ENCODE assay signal across 18 cellular contexts in the genomic region with DNA sequence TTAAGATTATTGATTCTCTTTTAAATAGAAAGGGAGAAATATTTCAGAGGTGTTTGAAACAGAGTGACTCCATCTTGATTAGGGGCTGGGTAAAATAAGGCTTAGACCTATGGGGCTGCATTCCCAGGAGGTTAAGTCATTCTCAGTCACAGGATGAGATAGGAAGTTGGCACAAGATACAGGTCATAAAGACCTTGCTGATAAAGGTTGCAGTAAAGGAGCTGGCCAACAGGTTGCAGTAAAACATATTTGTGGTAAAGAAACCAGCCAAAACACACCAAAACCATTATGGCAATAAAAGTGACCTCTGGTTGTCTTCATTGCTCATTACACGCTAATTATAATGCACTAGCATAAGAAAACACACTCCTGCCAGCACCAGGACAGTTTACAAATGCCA.
DNase-seq lines count a peak whose midpoint lies in the region; FAIRE-seq and TF ChIP-seq lines count a peak whose summit lies in the region.
"Had no signal": no experiment of that assay in that cellular context is flagged by ENCODE, and none has a peak within 500 bp of the region (broad histone marks: within the 10 kb centered on the region; RNA-seq: fewer than 3 reads in every experiment).

No MANE protein-coding gene starts in this region.

- FAIRE-seq in urothelium cell line (lab: Jason Lieb, UNC): no peak

- no peak overlapping the region for H3K4me3 ChIP-seq in GM12865 (ENCODE audit: low read depth, low read length)
- no peak overlapping the region for H3K4me3 ChIP-seq in CD4-positive, alpha-beta memory T cell (ENCODE audit: low read length in 2 of 2)
- no peak overlapping the region for H3K4me3 ChIP-seq in Peyer's patch

- H3K36me3 Mint-ChIP-seq in CD4-positive, alpha-beta memory T cell: no peaks in the 10 kb centered on the region
- H3K36me3 Mint-ChIP-seq: CD14-positive monocyte had no signal

- DNase-seq in GM12865 (ENCODE audit: low read depth) (peak; percentile 22), RKO (ENCODE audit: low spot score) (peak; percentile 57), urothelium cell line (ENCODE audit: low spot score) (peak; percentile 7), Peyer's patch (no peak), RWPE1 (ENCODE audit: low spot score) (no peak)
- no peak for DNase-seq in CD4-positive, alpha-beta memory T cell
- DNase-seq: DMS79 treated with DMSO at 0.1 percent for 48 hours, GDM1, HCEC 1CT, KG1, NCI-H1417, NCI-H1930, NCI-H2171 treated with DMSO at 0.1 percent for 48 hours, NCI-H510A, NCI-H82, T1000 had no signal

- H3K9me3 ChIP-seq in CD4-positive, alpha-beta memory T cell (ENCODE audit: control insufficient read depth in 1 of 2, low read length in 2 of 2): no peaks in the 10 kb centered on the region
- H3K9me3 ChIP-seq in Peyer's patch: no peaks in the 10 kb centered on the region

- no peak for TF ChIP-seq POLR2A in Peyer's patch (IDR thresholded peaks at IDR 0.05)

- H3K4me1 Mint-ChIP-seq in CD4-positive, alpha-beta memory T cell: no peaks in the 10 kb centered on the region
- H3K4me1 Mint-ChIP-seq: CD14-positive monocyte had no signal

- POLR2A ChIA-PET in CD4-positive, alpha-beta memory T cell (lab: Charles Lee; ENCODE audit: partially characterized antibody): no interaction called here
- POLR2A ChIA-PET in RWPE1 (lab: Yijun Ruan, JAX; ENCODE audit: low non-redundant PET): no interaction called here

- no peaks in the 10 kb centered on the region for H3K36me3 ChIP-seq in CD4-positive, alpha-beta memory T cell (ENCODE audit: insufficient read depth, low read length)
- no peaks in the 10 kb centered on the region for H3K36me3 ChIP-seq in Peyer's patch

- H3K9me3 Mint-ChIP-seq in CD4-positive, alpha-beta memory T cell: peaks cover 0 to 3% (median 0%) of the 10 kb centered on the region in 8 donors

- TF ChIP-seq RAD21 in Ishikawa (IDR thresholded peaks at IDR 0.05; ENCODE audit: low read depth): no peak

- no peaks in the 10 kb centered on the region for H3K27me3 Mint-ChIP-seq in CD4-positive, alpha-beta memory T cell

- no peaks in the 10 kb centered on the region for H3K4me1 ChIP-seq in CD4-positive, alpha-beta memory T cell (ENCODE audit: insufficient read depth, low read length)
- H3K4me1 ChIP-seq in Peyer's patch: no peaks in the 10 kb centered on the region

- no peak overlapping the region for H3K27ac ChIP-seq in CD4-positive, alpha-beta memory T cell (ENCODE audit: low read depth, low read length)
- H3K27ac ChIP-seq in Peyer's patch (no peak overlapping the region), RWPE1 (no peak overlapping the region)

- intact Hi-C loops in CD4-positive, alpha-beta memory T cell (cut with micrococcal nuclease): no loop called here

- no peaks in the 10 kb centered on the region for H3K27me3 ChIP-seq in CD4-positive, alpha-beta memory T cell (ENCODE audit: insufficient read depth, low read length)
- H3K27me3 ChIP-seq in Peyer's patch: no peaks in the 10 kb centered on the region

- no peak overlapping the region for H3K27ac Mint-ChIP-seq in CD4-positive, alpha-beta memory T cell
- H3K27ac Mint-ChIP-seq: CD14-positive monocyte had no signal

- no peak for TF ChIP-seq EP300 in Ishikawa (IDR thresholded peaks at IDR 0.05; ENCODE audit: borderline replicate concordance)

- CTCF ChIA-PET in CD4-positive, alpha-beta memory T cell (lab: Charles Lee; ENCODE audit: partially characterized antibody): no interaction called here
- CTCF ChIA-PET in RWPE1 (lab: Yijun Ruan, JAX): no interaction called here

- H3K4me3 Mint-ChIP-seq in CD4-positive, alpha-beta memory T cell: no peak overlapping the region
- H3K4me3 Mint-ChIP-seq: CD14-positive monocyte had no signal

- no peak for TF ChIP-seq CTCF in GM12865 (IDR thresholded peaks at IDR 0.05; ENCODE audit: insufficient read depth, low read depth, low read length, missing control alignments)
- no peak for TF ChIP-seq CTCF in Peyer's patch (IDR thresholded peaks at IDR 0.05)
- TF ChIP-seq CTCF in RWPE1 (conservative IDR thresholded peaks at IDR 0.05; ENCODE audit: low read depth): no peak

TF ChIP-seq in Ishikawa, 13 proteins besides CTCF, POLR2A, EP300 and RAD21:
- TF ChIP-seq CREB1 (IDR thresholded peaks at IDR 0.05; ENCODE audit: low read depth): no peak
- 0 out of 2 replicates have a peak, but pooled peaks have one; percentile 9 for TF ChIP-seq TEAD4 (IDR thresholded peaks at IDR 0.05)
- TF ChIP-seq NFIC (IDR thresholded peaks at IDR 0.05): 0 out of 2 replicates have a peak, but pooled peaks have one; percentile 23
- TF ChIP-seq, protein P1, sequence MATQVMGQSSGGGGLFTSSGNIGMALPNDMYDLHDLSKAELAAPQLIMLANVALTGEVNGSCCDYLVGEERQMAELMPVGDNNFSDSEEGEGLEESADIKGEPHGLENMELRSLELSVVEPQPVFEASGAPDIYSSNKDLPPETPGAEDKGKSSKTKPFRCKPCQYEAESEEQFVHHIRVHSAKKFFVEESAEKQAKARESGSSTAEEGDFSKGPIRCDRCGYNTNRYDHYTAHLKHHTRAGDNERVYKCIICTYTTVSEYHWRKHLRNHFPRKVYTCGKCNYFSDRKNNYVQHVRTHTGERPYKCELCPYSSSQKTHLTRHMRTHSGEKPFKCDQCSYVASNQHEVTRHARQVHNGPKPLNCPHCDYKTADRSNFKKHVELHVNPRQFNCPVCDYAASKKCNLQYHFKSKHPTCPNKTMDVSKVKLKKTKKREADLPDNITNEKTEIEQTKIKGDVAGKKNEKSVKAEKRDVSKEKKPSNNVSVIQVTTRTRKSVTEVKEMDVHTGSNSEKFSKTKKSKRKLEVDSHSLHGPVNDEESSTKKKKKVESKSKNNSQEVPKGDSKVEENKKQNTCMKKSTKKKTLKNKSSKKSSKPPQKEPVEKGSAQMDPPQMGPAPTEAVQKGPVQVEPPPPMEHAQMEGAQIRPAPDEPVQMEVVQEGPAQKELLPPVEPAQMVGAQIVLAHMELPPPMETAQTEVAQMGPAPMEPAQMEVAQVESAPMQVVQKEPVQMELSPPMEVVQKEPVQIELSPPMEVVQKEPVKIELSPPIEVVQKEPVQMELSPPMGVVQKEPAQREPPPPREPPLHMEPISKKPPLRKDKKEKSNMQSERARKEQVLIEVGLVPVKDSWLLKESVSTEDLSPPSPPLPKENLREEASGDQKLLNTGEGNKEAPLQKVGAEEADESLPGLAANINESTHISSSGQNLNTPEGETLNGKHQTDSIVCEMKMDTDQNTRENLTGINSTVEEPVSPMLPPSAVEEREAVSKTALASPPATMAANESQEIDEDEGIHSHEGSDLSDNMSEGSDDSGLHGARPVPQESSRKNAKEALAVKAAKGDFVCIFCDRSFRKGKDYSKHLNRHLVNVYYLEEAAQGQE (IDR thresholded peaks at IDR 0.05; ENCODE audit: low read depth): no peak

Comparison
In these comparisons a context has a peak if more than half of its experiments do, and no peak if none do; other contexts are left out.
1. DNase-seq: peak in GM12865 (single experiment), RKO (single experiment) and urothelium cell line (single experiment); none in CD4-positive, alpha-beta memory T cell (0 of 5), Peyer's patch (0 of 3) and RWPE1 (single experiment).